Comparison of ENCODE assay signal across 9 cellular contexts in the genomic region with DNA sequence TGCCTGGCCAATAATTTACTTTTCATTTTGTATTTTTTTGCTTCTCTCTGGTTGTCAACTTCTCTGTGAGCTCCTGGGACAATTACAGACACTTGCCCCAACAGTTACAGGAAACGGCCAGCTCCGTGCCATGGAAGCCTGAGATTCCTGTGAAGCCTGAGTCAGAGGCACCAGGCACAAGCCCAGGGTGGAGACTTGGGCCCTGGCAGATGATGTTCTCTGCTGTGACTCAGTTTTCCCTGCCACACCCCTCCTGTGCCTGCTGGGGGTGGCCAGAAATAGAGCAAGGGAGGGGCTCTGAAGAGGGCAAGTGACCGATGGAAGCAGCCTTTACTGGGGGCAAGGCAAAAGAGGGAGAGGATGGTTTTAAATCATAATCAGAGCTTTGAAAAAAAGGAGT. TPM values are rescaled to one million over a fixed set of nuclear protein-coding genes. Genes with fewer than 3 reads are reported as not detected.
DNase-seq lines count a peak whose midpoint lies in the region; ATAC-seq and TF ChIP-seq lines count a peak whose summit lies in the region.
"Had no signal": no experiment of that assay in that cellular context is flagged by ENCODE, and none has a peak within 500 bp of the region (broad histone marks: within the 10 kb centered on the region; RNA-seq: fewer than 3 reads in every experiment).

No MANE protein-coding gene starts in this region.

- H3K36me3 ChIP-seq in psoas muscle (ENCODE audit: insufficient read depth in 1 of 2, low read depth in 1 of 2), result peaks cover 0 to 50% of the 10 kb centered on the region in 2 donors

- peaks cover 29% of the 10 kb centered on the region for H3K4me1 ChIP-seq in psoas muscle

- WGBS in psoas muscle, 3 donors, result 10 to 44% (median 24%) methylated on average over 3 of the region's 3 CpGs

- ATAC-seq in psoas muscle, result peak; percentile 90 to 94 (median 92)
- ATAC-seq in HG02588 (IDR thresholded peaks at IDR 0.05; ENCODE audit: unreplicated experiment), result no peak

- no peak for TF ChIP-seq CTCF in psoas muscle (IDR thresholded peaks at IDR 0.05)

- H3K9me3 ChIP-seq in psoas muscle, result no peaks in the 10 kb centered on the region

- intact Hi-C loops in psoas muscle (cut with DNase I), result no loop called here

- DNase-seq in AG20443 (ENCODE audit: low spot score) (peak; percentile 95), RPMI7951 (ENCODE audit: low read depth) (peak; percentile 94), fibroblast of the conjunctiva (ENCODE audit: low read depth) (peak; percentile 87), psoas muscle (peak; percentile 89 to 92), NCI-H1105 (lab: John Stamatoyannopoulos, UW) (no peak), DMS53 (lab: John Stamatoyannopoulos, UW) (no peak)
- DNase-seq in effector CD4-positive, alpha-beta T cell, result no peak
- DNase-seq: NCI-H1105 treated with DMSO at 0.1 percent for 48 hours had no signal

- no peak overlapping the region for H3K4me3 ChIP-seq in psoas muscle

- H3K27ac ChIP-seq in psoas muscle, result peak overlapping the region; percentile 96

- no peaks in the 10 kb centered on the region for H3K27me3 ChIP-seq in psoas muscle (ENCODE audit: insufficient read depth in 3 of 3, low read length in 2 of 3)

RNA-seq across cellular contexts. Expression of gene ATP5MGL, which starts 4.9 kb away (rescaled TPM):
- total RNA-seq in RPMI7951 (2014; rRNA removed; shearing (Covaris generic)), result not detected in 2 replicates
- total RNA-seq in psoas muscle, result under 1 TPM in 3 of 4 donors, not detected in 1; 0.50 to 0.57 (median 0.55) TPM
- polyA plus RNA-seq in psoas muscle, result under 1 TPM in 1 of 3 donors, not detected in 2; 0.04 TPM

RNA-seq across cellular contexts. Expression of gene CYB5R3, which starts 13.7 kb away (rescaled TPM):
- total RNA-seq in RPMI7951 (2014; rRNA removed; shearing (Covaris generic)), result 65.2 and 65.6 TPM in 2 replicates
- 100 to 1,000 TPM; 120 to 208 (median 176) TPM for total RNA-seq in psoas muscle
- 100 to 1,000 TPM; 130 to 230 (median 162) TPM for polyA plus RNA-seq in psoas muscle

RNA-seq across cellular contexts. Expression of gene POLDIP3, which starts 20.8 kb away (rescaled TPM):
- 20.7 and 23.1 TPM in 2 replicates for total RNA-seq in RPMI7951 (2014; rRNA removed; shearing (Covaris generic))
- 10 to 100 TPM; 30.6 to 47.1 (median 34.9) TPM for total RNA-seq in psoas muscle
- 10 to 100 TPM; 25.0 to 33.7 (median 26.5) TPM for polyA plus RNA-seq in psoas muscle

Comparison
In these comparisons a context has a peak if more than half of its experiments do, and no peak if none do; other contexts are left out.
1. DNase-seq: peak in AG20443 (single experiment), RPMI7951 (single experiment), fibroblast of the conjunctiva (single experiment) and psoas muscle (2 of 2); none in NCI-H1105 (single experiment), effector CD4-positive, alpha-beta T cell (single experiment) and DMS53 (single experiment).